Comparison of ENCODE assay signal across 8 cellular contexts in the genomic region with DNA sequence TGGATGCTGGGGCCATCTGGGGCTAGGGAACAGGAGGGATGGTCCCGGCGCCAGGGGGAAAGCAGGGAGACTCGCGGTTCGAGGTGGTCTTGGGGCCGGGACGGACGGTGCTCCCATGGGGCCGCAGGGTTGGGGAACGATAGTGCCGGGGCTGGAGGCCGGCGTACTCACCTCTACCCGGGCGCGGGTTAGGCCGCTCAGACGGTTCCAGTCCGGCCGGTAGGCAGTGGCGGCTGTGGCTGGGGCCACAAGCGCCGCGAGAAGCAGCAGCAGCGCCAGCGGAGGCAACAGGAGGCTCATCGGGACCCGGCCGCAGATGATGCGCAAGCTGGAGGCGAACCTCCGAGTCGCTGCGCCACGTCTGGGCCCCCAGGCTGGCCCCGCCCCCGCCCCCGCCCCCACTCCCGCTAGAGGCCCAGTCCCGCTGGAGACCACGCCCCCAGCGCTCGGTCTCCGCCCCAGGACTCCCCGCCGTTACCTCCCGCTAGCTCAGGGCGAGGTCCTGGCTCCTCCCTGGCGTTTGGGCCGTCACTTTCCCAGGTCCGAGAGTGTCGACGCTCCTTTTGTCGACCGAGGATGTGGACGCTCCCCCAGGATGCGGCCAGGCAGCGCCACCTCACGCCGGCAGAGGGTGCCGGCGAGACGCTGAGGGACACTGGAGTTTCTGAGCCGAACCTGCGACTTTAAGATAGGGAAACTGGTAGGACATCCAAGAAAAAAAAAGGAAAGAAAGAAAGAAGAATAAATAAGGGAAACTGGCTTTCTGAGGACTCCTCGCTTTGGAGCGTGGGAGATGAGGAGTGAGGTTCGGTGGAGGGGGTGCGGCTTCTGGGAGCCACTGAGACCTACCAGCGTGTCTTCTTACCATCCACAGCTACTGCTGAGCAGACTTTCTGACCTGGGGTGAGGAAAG. TPM values are rescaled to one million over a fixed set of nuclear protein-coding genes. Genes with fewer than 3 reads are reported as not detected.
A peak's percentile ranks its signal among the peaks of the same experiment; 100 is the strongest.
DNase-seq lines count a peak whose midpoint lies in the region; ATAC-seq and TF ChIP-seq lines count a peak whose summit lies in the region.

A gene with protein sequence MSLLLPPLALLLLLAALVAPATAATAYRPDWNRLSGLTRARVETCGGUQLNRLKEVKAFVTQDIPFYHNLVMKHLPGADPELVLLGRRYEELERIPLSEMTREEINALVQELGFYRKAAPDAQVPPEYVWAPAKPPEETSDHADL (minus strand): TSS at position 363 of the 913 bp plus-strand sequence. CDS start 63 bp downstream, at position 300.

- DNase-seq in CD8-positive, alpha-beta T cell, result peak; percentile 69 to 88 (median 81)
- DNase-seq in HS-5 (ENCODE audit: low read depth) (peak; percentile 93), OCI-LY7 (ENCODE audit: low spot score) (peak; percentile 84)
- DNase-seq in activated T-cell treated with anti-CD3 and anti-CD28 coated beads, Interleukin-2, amount 50 U/mL, for 4 hours, result peak; percentile 80
- DNase-seq in stimulated activated CD8-positive, alpha-beta memory T cell treated with anti-CD3 and anti-CD28 coated beads, Interleukin-7, amount 100 ng/mL, for 1 hour (ENCODE audit: low read depth in 2 of 2), result peak; percentile 58 to 61

- H3K4me3 ChIP-seq in CD8-positive, alpha-beta T cell (ENCODE audit: low read depth, low read length), result peak within 1 kb of the TSS; percentile 80
- peak within 1 kb of the TSS; percentile 64 for H3K4me3 ChIP-seq in OCI-LY7 (ENCODE audit: low read depth, low read length, poor library complexity, severe bottlenecking)
- H3K4me3 ChIP-seq in esophagus (ENCODE audit: low read depth in 1 of 2, low read length in 2 of 2), result peak within 1 kb of the TSS; percentile 28 to 61
- H3K4me3 ChIP-seq in muscle layer of colon (ENCODE audit: low read depth in 1 of 2, low read length in 2 of 2), result peak within 1 kb of the TSS; percentile 84 to 93

- peak within 1 kb of the TSS; percentile 96 for H3K9ac ChIP-seq in muscle layer of colon (ENCODE audit: low read length)

- H2AFZ ChIP-seq in OCI-LY7 (ENCODE audit: low read length), result peak within 1 kb of the TSS; percentile 72

- H3K36me3 Mint-ChIP-seq in CD8-positive, alpha-beta T cell, result peaks cover 11% of the 10 kb centered on the region
- no peaks in the 10 kb centered on the region for H3K36me3 Mint-ChIP-seq in activated T-cell treated with anti-CD3 and anti-CD28 coated beads, Interleukin-2, amount 50 U/mL, for 4 hours (ENCODE audit: insufficient read depth)

- peak; percentile 70 for TF ChIP-seq CTCF in CD8-positive, alpha-beta T cell (IDR thresholded peaks at IDR 0.05)
- TF ChIP-seq CTCF in OCI-LY7 (conservative IDR thresholded peaks at IDR 0.05; ENCODE audit: low read length), result peak; percentile 85

- H3K27ac ChIP-seq in CD8-positive, alpha-beta T cell (ENCODE audit: low read depth, low read length), result peak within 1 kb of the TSS; percentile 80
- no peak within 1 kb of the TSS for H3K27ac ChIP-seq in OCI-LY7 (ENCODE audit: low read depth, low read length, poor library complexity, severe bottlenecking)
- H3K27ac ChIP-seq in esophagus (ENCODE audit: low read depth in 2 of 2, low read length in 1 of 2), result peak within 1 kb of the TSS; percentile 84 to 87
- H3K27ac ChIP-seq in muscle layer of colon (ENCODE audit: low read depth, low read length), result peak within 1 kb of the TSS; percentile 84

- H3K4me2 ChIP-seq in OCI-LY7 (ENCODE audit: low read length), result peak within 1 kb of the TSS; percentile 89

- peak; percentile 96 for ATAC-seq in CD8-positive, alpha-beta T cell
- peak; percentile 89 for ATAC-seq in GM19463 (IDR thresholded peaks at IDR 0.05; ENCODE audit: unreplicated experiment)
- ATAC-seq in activated T-cell treated with anti-CD3 and anti-CD28 coated beads, Interleukin-2, amount 50 U/mL, for 4 hours, result peak; percentile 93 to 97

- POLR2A ChIA-PET in CD8-positive, alpha-beta T cell (lab: Charles Lee), result interaction anchor here (0.6 to 1.9 kb wide), 18 partner anchors 11 to 555 kb away, joined by 3 to 9 read pairs (median 3); a partner anchor contains a TSS
- POLR2A ChIA-PET in OCI-LY7 (lab: Charles Lee), result interaction anchor here (0.6 to 1.5 kb wide), 3 partner anchors 13 to 48 kb away, joined by 3 to 6 read pairs (median 3); no protein-coding TSS in a partner anchor

- H3K4me1 ChIP-seq in CD8-positive, alpha-beta T cell (ENCODE audit: insufficient read depth, low read length), result peaks cover 17% of the 10 kb centered on the region
- H3K4me1 ChIP-seq in OCI-LY7 (ENCODE audit: insufficient read depth, low read length, poor library complexity, severe bottlenecking) (peaks cover 5% of the 10 kb centered on the region), esophagus (ENCODE audit: control insufficient read depth in 2 of 2, insufficient read depth in 2 of 2, low read length in 1 of 2) (peaks cover 0 to 4% of the 10 kb centered on the region in 2 donors), muscle layer of colon (ENCODE audit: insufficient read depth, low read length) (peaks cover 33% of the 10 kb centered on the region)

- no peaks in the 10 kb centered on the region for H4K20me1 ChIP-seq in OCI-LY7 (ENCODE audit: insufficient read depth, low read length)

- H3K36me3 ChIP-seq in CD8-positive, alpha-beta T cell (ENCODE audit: insufficient read depth, low read length), result no peaks in the 10 kb centered on the region
- H3K36me3 ChIP-seq in OCI-LY7 (ENCODE audit: insufficient read depth, low read length), result no peaks in the 10 kb centered on the region
- H3K36me3 ChIP-seq in esophagus (ENCODE audit: control insufficient read depth in 2 of 2, insufficient read depth in 2 of 2, low read length in 1 of 2), result peaks cover 0 to 6% of the 10 kb centered on the region in 2 donors
- peaks cover 24% of the 10 kb centered on the region for H3K36me3 ChIP-seq in muscle layer of colon (ENCODE audit: insufficient read depth, low read length)

- WGBS in esophagus, 2 donors, result 5 to 8% methylated on average over 66 to 70 of the region's 70 CpGs

- BruUV-seq in OCI-LY7 (replicated peaks; lab: Mats Ljungman, UMichigan), result no TSS peak

- H3K9me3 ChIP-seq in CD8-positive, alpha-beta T cell (ENCODE audit: low read length), result no peaks in the 10 kb centered on the region
- H3K9me3 ChIP-seq in OCI-LY7 (ENCODE audit: low read length) (no peaks in the 10 kb centered on the region), esophagus (ENCODE audit: control insufficient read depth in 2 of 2, insufficient read depth in 1 of 2, low read depth in 1 of 2, low read length in 1 of 2) (peaks cover 0 to 1% of the 10 kb centered on the region in 2 donors), muscle layer of colon (ENCODE audit: low read length) (no peaks in the 10 kb centered on the region)

- no peaks in the 10 kb centered on the region for H3K79me2 ChIP-seq in OCI-LY7 (ENCODE audit: insufficient read depth, low read depth, low read length)

- H3K9me2 ChIP-seq in OCI-LY7 (ENCODE audit: insufficient read depth, low read length), result no peaks in the 10 kb centered on the region

- H3K27ac Mint-ChIP-seq in CD8-positive, alpha-beta T cell, result peak within 1 kb of the TSS; percentile 91

- peak within 1 kb of the TSS; percentile 98 for H3K4me3 Mint-ChIP-seq in CD8-positive, alpha-beta T cell
- peak within 1 kb of the TSS; percentile 87 for H3K4me3 Mint-ChIP-seq in activated T-cell treated with anti-CD3 and anti-CD28 coated beads, Interleukin-2, amount 50 U/mL, for 4 hours

- H3K27me3 Mint-ChIP-seq in CD8-positive, alpha-beta T cell (ENCODE audit: low read depth), result no peaks in the 10 kb centered on the region
- no peaks in the 10 kb centered on the region for H3K27me3 Mint-ChIP-seq in activated T-cell treated with anti-CD3 and anti-CD28 coated beads, Interleukin-2, amount 50 U/mL, for 4 hours (ENCODE audit: low read depth)

- H3K27me3 ChIP-seq in CD8-positive, alpha-beta T cell (ENCODE audit: insufficient read depth, low read length), result no peaks in the 10 kb centered on the region
- no peaks in the 10 kb centered on the region for H3K27me3 ChIP-seq in esophagus (ENCODE audit: control insufficient read depth in 1 of 2, insufficient read depth in 2 of 2, low read length in 2 of 2)
- H3K27me3 ChIP-seq in muscle layer of colon (ENCODE audit: control insufficient read depth in 1 of 2, insufficient read depth in 2 of 2, low read length in 2 of 2), result no peaks in the 10 kb centered on the region

- intact Hi-C loops in CD8-positive, alpha-beta T cell (cut with DNase I, micrococcal nuclease), result loop anchor here (1.0 to 10.0 kb wide), 15 partner anchors 22 to 1720 kb away; a partner anchor contains a TSS
- intact Hi-C loops in OCI-LY7 (cut with micrococcal nuclease; ENCODE audit: unreplicated experiment), result loop anchor here (5.0 kb wide), 1 partner anchor 40 kb away; no protein-coding TSS in a partner anchor

- CTCF ChIA-PET in CD8-positive, alpha-beta T cell (lab: Charles Lee), result interaction anchor here (0.7 to 4.1 kb wide), 16 partner anchors 9 to 815 kb away, joined by 3 to 15 read pairs (median 3); a partner anchor contains a TSS
- CTCF ChIA-PET in OCI-LY7 (lab: Charles Lee; ENCODE audit: unreplicated experiment), result interaction anchor here (0.6 kb wide), 3 partner anchors 71 to 681 kb away, joined by 3 read pairs; no protein-coding TSS in a partner anchor

- no peaks in the 10 kb centered on the region for H3K9me3 Mint-ChIP-seq in CD8-positive, alpha-beta T cell
- no peaks in the 10 kb centered on the region for H3K9me3 Mint-ChIP-seq in activated T-cell treated with anti-CD3 and anti-CD28 coated beads, Interleukin-2, amount 50 U/mL, for 4 hours

- H3K4me1 Mint-ChIP-seq in CD8-positive, alpha-beta T cell (ENCODE audit: low read depth), result peaks cover 25% of the 10 kb centered on the region
- H3K4me1 Mint-ChIP-seq in activated T-cell treated with anti-CD3 and anti-CD28 coated beads, Interleukin-2, amount 50 U/mL, for 4 hours (ENCODE audit: low read depth), result peaks cover 24% of the 10 kb centered on the region

RNA-seq across cellular contexts. Expression of the gene that starts here (rescaled TPM):
- 10 to 100 TPM; 55.6 to 62.2 TPM for total RNA-seq in CD8-positive, alpha-beta T cell
- total RNA-seq in OCI-LY7 (2014; rRNA removed; shearing (Covaris generic)), result 1.4 TPM in 1 of 2 replicates, not detected in the other
- total RNA-seq in OCI-LY7 (2022), result 0.55 and 1.8 TPM in 2 replicates
- 10 to 100 TPM in 2 of 3 donors, 1 to 10 TPM in 1; 8.1 to 19.2 (median 12.1) TPM for total RNA-seq in activated T-cell treated with anti-CD3 and anti-CD28 coated beads, Interleukin-2, amount 50 U/mL, for 4 hours
- 100 to 1,000 TPM in 1 of 2 donors, 10 to 100 TPM in 1; 41.1 to 127 TPM for polyA plus RNA-seq in esophagus
